Comparison of ENCODE assay signal across 1 cellular context in the genomic region with DNA sequence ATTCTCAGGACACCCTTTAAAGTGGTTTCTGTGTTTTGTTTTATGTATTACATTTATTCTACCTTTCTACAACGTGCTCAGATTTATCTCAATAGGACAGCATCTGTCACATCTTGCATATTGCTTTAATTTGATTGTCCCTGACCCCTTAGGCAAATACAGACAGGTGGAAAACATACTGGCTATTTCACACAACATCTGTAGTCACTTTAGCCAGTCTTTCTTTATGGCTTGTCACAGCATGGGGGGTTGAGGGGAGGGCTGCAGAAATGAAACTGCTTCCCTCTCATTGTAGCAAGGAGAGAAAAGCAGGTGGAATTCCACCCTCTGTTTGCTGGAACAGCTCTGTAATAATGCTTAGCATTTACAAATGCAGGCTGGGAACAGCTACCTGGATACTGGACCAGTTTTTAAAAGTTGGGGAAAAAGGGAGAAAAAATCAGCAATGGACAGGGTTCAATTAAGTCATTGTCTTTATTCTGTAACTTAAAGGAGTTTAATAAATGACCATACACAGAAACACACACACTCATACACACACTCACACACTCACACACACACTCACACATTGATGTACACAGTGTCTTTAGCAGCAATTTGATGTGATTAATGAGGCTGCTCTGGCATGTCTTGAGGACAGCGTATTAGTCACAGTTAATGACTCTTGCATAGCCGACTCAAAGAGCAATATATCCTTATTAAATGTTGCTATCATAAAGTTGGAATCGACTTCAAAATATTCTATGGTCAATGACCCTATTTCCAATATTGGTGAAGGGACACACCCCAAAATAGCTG.
TF ChIP-seq lines count a peak whose summit lies in the region.

No MANE protein-coding gene starts in this region.

TF ChIP-seq in SK-N-SH treated with all-trans-retinoic acid at 6 μM for 48 hours, 23 proteins besides CTCF, POLR2A, EP300 and RAD21 (continued from another document):
- TF ChIP-seq TOX (CRISPR knock-in tag; IDR thresholded peaks at IDR 0.05; ENCODE audit: borderline replicate concordance), result no peak
- TF ChIP-seq ZNF565 (CRISPR knock-in tag; conservative IDR thresholded peaks at IDR 0.05; ENCODE audit: low read depth), result no peak
- peak; percentile 41; the same call in 1 of the 2 replicates for TF ChIP-seq TCF4 (CRISPR knock-in tag; IDR thresholded peaks at IDR 0.05; ENCODE audit: borderline replicate concordance)
TF ChIP-seq in SK-N-SH treated with all-trans-retinoic acid at 6 μM for 48 hours: peak in this region for 2.
